In genomic region chr10:124005991-124006392, GRCh38 we compare ENCODE assay signal across 16 cellular contexts.
A peak's percentile ranks its signal among the peaks of the same experiment; 100 is the strongest.
DNase-seq lines count a peak whose midpoint lies in the region; ATAC-seq, FAIRE-seq and TF ChIP-seq lines count a peak whose summit lies in the region.
"Had no signal": no experiment of that assay in that cellular context is flagged by ENCODE, and none has a peak within 500 bp of the region (broad histone marks: within the 10 kb centered on the region; RNA-seq: fewer than 3 reads in every experiment).

No MANE protein-coding gene starts in this region.

- no peak overlapping the region for H3K4me3 Mint-ChIP-seq in endodermal cell
- no peak overlapping the region for H3K4me3 Mint-ChIP-seq in neural progenitor cell
- H3K4me3 Mint-ChIP-seq: activated naive CD8-positive, alpha-beta T cell treated with anti-CD3 and anti-CD28 coated beads, Interleukin-2, amount 50 U/mL, for 24 hours had no signal

- H3K27me3 Mint-ChIP-seq in endodermal cell (ENCODE audit: insufficient read depth) (no peaks in the 10 kb centered on the region), neural progenitor cell (ENCODE audit: insufficient read depth, low read depth) (peaks cover 2% of the 10 kb centered on the region)
- H3K27me3 Mint-ChIP-seq: activated naive CD8-positive, alpha-beta T cell treated with anti-CD3 and anti-CD28 coated beads, Interleukin-2, amount 50 U/mL, for 24 hours had no signal

- H3K36me3 Mint-ChIP-seq in endodermal cell (ENCODE audit: low read depth) (peaks cover 17% of the 10 kb centered on the region), neural progenitor cell (peaks cover 16% of the 10 kb centered on the region)

- DNase-seq in A172 (ENCODE audit: low spot score) (peak; percentile 16), GOT3 (lab: John Stamatoyannopoulos, UW) (peak; percentile 2), endodermal cell (peak; percentile 34), neural progenitor cell (ENCODE audit: low spot score) (no peak), foreskin melanocyte (no peak), right cardiac atrium (no peak), urothelium cell line (ENCODE audit: low spot score) (no peak)
- DNase-seq: activated CD8-positive, alpha-beta memory T cell treated with anti-CD3 and anti-CD28 coated beads, Interleukin-2, amount 50 U/mL, for 4 hours; activated naive CD8-positive, alpha-beta T cell treated with anti-CD3 and anti-CD28 coated beads, Interleukin-2, amount 50 U/mL, for 24 hours; EL; nucleus accumbens had no signal

- H3K27me3 ChIP-seq in endodermal cell (ENCODE audit: control insufficient read depth, insufficient read depth, low read length, poor library complexity, severe bottlenecking) (no peaks in the 10 kb centered on the region), neural progenitor cell (no peaks in the 10 kb centered on the region), right cardiac atrium (ENCODE audit: control insufficient read depth, insufficient read depth) (no peaks in the 10 kb centered on the region)

- H3K9me3 ChIP-seq in endodermal cell (ENCODE audit: control insufficient read depth, low read length) (no peaks in the 10 kb centered on the region), neural progenitor cell (ENCODE audit: low read depth) (no peaks in the 10 kb centered on the region), right cardiac atrium (ENCODE audit: control insufficient read depth, low read length) (no peaks in the 10 kb centered on the region)

- H2AFZ ChIP-seq in neural progenitor cell (replicated peaks) = no peak overlapping the region

- TF ChIP-seq CTCF in endodermal cell (conservative IDR thresholded peaks at IDR 0.05) (no peak), neural progenitor cell (IDR thresholded peaks at IDR 0.05) (no peak)

- intact Hi-C loops in right cardiac atrium (cut with DNase I) = no loop called here

- H3K4me1 ChIP-seq in endodermal cell (ENCODE audit: control insufficient read depth, insufficient read depth, low read length) (no peaks in the 10 kb centered on the region), neural progenitor cell (peaks cover 8% of the 10 kb centered on the region), right cardiac atrium (ENCODE audit: control insufficient read depth, insufficient read depth, low read length) (no peaks in the 10 kb centered on the region)

- no peaks in the 10 kb centered on the region for H3F3A ChIP-seq in neural progenitor cell (ENCODE audit: low read depth)

- peaks cover 18% of the 10 kb centered on the region for H3K36me3 ChIP-seq in endodermal cell (ENCODE audit: control insufficient read depth, insufficient read depth, low read length)
- no peaks in the 10 kb centered on the region for H3K36me3 ChIP-seq in neural progenitor cell

- no peaks in the 10 kb centered on the region for H4K20me1 ChIP-seq in neural progenitor cell (ENCODE audit: low read depth)

- ATAC-seq in HG03342 (IDR thresholded peaks at IDR 0.05; ENCODE audit: unreplicated experiment) = no peak
- no peak for ATAC-seq in right cardiac atrium
- ATAC-seq: activated CD4-positive, CD25-positive, alpha-beta regulatory T cell treated with anti-CD3 and anti-CD28 coated beads, Interleukin-2, amount 50 U/mL, for 24 hours; activated naive CD8-positive, alpha-beta T cell treated with anti-CD3 and anti-CD28 coated beads, Interleukin-2, amount 50 U/mL, for 24 hours; Panc1 had no signal

- H3K79me2 ChIP-seq in neural progenitor cell (ENCODE audit: low read depth) = no peaks in the 10 kb centered on the region

- WGBS in endodermal cell (ENCODE audit: insufficient coverage in 1 of 2, insufficient read length in 1 of 2), 2 experiments = 93 to 97% methylated on average over 9 to 12 of the region's 12 CpGs
- 69% methylated on average over 12 of the region's 12 CpGs for WGBS in right cardiac atrium

- FAIRE-seq in urothelium cell line (lab: Jason Lieb, UNC) = no peak
- FAIRE-seq: H1 had no signal

- H3K4me3 ChIP-seq in endodermal cell (ENCODE audit: low read length) (no peak overlapping the region), neural progenitor cell (no peak overlapping the region), right cardiac atrium (ENCODE audit: low read length) (no peak overlapping the region)

- no peak overlapping the region for H3K27ac ChIP-seq in endodermal cell (ENCODE audit: low read depth, low read length)
- no peak overlapping the region for H3K27ac ChIP-seq in neural progenitor cell
- no peak overlapping the region for H3K27ac ChIP-seq in right cardiac atrium (ENCODE audit: low read length)
- H3K27ac ChIP-seq: HL-60 had no signal

- H3K4me2 ChIP-seq in neural progenitor cell = peak overlapping the region; percentile 2

- H3K4me1 Mint-ChIP-seq in endodermal cell (no peaks in the 10 kb centered on the region), neural progenitor cell (peaks cover 12% of the 10 kb centered on the region)
- H3K4me1 Mint-ChIP-seq: activated naive CD8-positive, alpha-beta T cell treated with anti-CD3 and anti-CD28 coated beads, Interleukin-2, amount 50 U/mL, for 24 hours had no signal

- no peak overlapping the region for H3K27ac Mint-ChIP-seq in endodermal cell
- peak overlapping the region; percentile 23 for H3K27ac Mint-ChIP-seq in neural progenitor cell
- H3K27ac Mint-ChIP-seq: activated naive CD8-positive, alpha-beta T cell treated with anti-CD3 and anti-CD28 coated beads, Interleukin-2, amount 50 U/mL, for 24 hours had no signal

- H3K9me3 Mint-ChIP-seq in endodermal cell (no peaks in the 10 kb centered on the region), neural progenitor cell (no peaks in the 10 kb centered on the region)
- H3K9me3 Mint-ChIP-seq: activated naive CD8-positive, alpha-beta T cell treated with anti-CD3 and anti-CD28 coated beads, Interleukin-2, amount 50 U/mL, for 24 hours had no signal

- H3K9ac ChIP-seq in endodermal cell (ENCODE audit: extremely low read depth, low read length, poor library complexity, severe bottlenecking) = no peak overlapping the region
- no peak overlapping the region for H3K9ac ChIP-seq in neural progenitor cell

Comparison
In these comparisons a context has a peak if more than half of its experiments do, and no peak if none do; other contexts are left out.
1. DNase-seq: peak in A172 (single experiment), GOT3 (single experiment) and endodermal cell (single experiment); none in neural progenitor cell (single experiment), foreskin melanocyte (single experiment), right cardiac atrium (0 of 3) and urothelium cell line (single experiment).